1 cellular context compared by ENCODE assay signal in the genomic region with DNA sequence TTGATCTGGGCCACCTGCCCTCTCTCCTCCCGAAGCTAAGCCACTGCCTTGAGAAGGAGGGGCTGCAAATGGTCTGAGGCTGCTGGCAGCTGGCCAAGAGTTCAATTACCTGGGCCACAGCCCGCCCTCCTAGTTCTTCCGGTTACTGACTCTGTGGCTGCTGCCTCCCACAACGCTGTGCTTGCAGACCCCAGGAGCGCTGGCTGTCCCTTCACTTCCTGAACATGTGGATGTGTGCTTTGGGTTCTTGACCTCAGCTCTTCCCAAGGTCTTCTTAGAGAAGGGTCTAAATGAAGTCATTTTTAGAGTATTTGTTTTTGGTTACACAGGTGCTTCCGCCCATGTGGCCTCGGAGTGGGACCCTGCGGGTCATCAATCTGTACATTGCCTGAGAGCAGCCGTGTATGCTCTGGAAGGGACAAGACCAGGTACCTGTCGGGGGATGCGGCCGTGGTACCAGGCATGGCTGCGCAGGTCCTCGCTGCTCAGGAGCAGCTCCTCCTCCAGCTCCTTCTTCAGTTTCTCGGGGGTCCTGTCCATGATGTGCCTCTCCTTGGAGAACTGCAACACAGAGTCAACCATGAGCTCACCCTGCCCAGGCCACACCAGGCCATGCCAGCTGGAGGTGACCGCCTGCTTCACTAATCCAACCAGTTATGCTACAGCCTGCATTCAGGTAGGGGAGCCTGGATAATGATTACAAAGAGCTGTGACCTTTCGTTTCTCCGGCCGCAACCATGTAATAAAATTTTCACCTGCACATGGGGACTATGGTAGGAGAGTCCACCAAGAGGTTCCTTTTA.
TF ChIP-seq lines count a peak whose summit lies in the region.

No MANE protein-coding gene starts in this region.

TF ChIP-seq in HepG2, 621 proteins besides CTCF, POLR2A, EP300 and RAD21 (continued from another document):
- TF ChIP-seq, protein P1, sequence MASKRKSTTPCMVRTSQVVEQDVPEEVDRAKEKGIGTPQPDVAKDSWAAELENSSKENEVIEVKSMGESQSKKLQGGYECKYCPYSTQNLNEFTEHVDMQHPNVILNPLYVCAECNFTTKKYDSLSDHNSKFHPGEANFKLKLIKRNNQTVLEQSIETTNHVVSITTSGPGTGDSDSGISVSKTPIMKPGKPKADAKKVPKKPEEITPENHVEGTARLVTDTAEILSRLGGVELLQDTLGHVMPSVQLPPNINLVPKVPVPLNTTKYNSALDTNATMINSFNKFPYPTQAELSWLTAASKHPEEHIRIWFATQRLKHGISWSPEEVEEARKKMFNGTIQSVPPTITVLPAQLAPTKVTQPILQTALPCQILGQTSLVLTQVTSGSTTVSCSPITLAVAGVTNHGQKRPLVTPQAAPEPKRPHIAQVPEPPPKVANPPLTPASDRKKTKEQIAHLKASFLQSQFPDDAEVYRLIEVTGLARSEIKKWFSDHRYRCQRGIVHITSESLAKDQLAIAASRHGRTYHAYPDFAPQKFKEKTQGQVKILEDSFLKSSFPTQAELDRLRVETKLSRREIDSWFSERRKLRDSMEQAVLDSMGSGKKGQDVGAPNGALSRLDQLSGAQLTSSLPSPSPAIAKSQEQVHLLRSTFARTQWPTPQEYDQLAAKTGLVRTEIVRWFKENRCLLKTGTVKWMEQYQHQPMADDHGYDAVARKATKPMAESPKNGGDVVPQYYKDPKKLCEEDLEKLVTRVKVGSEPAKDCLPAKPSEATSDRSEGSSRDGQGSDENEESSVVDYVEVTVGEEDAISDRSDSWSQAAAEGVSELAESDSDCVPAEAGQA (IDR thresholded peaks at IDR 0.05; ENCODE audit: low read depth) = peak; percentile 51; the same call in 1 of the 2 replicates
- TF ChIP-seq, protein P1 (CRISPR knock-in tag; IDR thresholded peaks at IDR 0.05; ENCODE audit: borderline replicate concordance) = no peak
- TF ChIP-seq POLR2AphosphoS2 (IDR thresholded peaks at IDR 0.05; ENCODE audit: low read depth, low read length) = peak; percentile 74; the same call in 1 of the 2 replicates
- no peak for TF ChIP-seq NR3C1 (CRISPR knock-in tag; IDR thresholded peaks at IDR 0.05)
- no peak for TF ChIP-seq FOSL1 (CRISPR knock-in tag; IDR thresholded peaks at IDR 0.05; ENCODE audit: borderline replicate concordance)
- 0 out of 2 replicates have a peak, but pooled peaks have one; percentile 50 for TF ChIP-seq SIX1 (CRISPR knock-in tag; IDR thresholded peaks at IDR 0.05; ENCODE audit: borderline replicate concordance)
- no peak for TF ChIP-seq ZNF24 (IDR thresholded peaks at IDR 0.05)
